Comparison of ENCODE assay signal across 35 cellular contexts in genomic region chrX:119030990-119031389, GRCh38. TPM values are rescaled to one million over a fixed set of nuclear protein-coding genes. Genes with fewer than 3 reads are reported as not detected.
"Had no signal": no experiment of that assay in that cellular context is flagged by ENCODE, and none has a peak within 500 bp of the region (broad histone marks: within the 10 kb centered on the region; RNA-seq: fewer than 3 reads in every experiment).

No MANE protein-coding gene starts in this region.

- H3K9me3 Mint-ChIP-seq: memory B cell had no signal

- H3K4me3 Mint-ChIP-seq: immature natural killer cell; memory B cell; naive thymus-derived CD4-positive, alpha-beta T cell; natural killer cell had no signal

- FAIRE-seq: kidney had no signal

- H3K4me3 ChIP-seq: colonic mucosa, dorsolateral prefrontal cortex, esophagus squamous epithelium, gastrocnemius medialis, heart right ventricle, left ventricle myocardium inferior, lower lobe of right lung had no signal

- DNase-seq: colonic mucosa; cortex of kidney; dorsolateral prefrontal cortex; effector CD4-positive, alpha-beta T cell; effector memory CD4-positive, alpha-beta T cell; erythroblast; esophagus squamous epithelium; foreskin fibroblast; foreskin melanocyte; gastrocnemius medialis; glutamatergic neuron; head of caudate nucleus; heart right ventricle; hippocampal formation; immature natural killer cell; islet precursor cell; kidney; kidney glomerular epithelial cell; left colon; left ventricle myocardium inferior; lower lobe of right lung; mammary epithelial cell; mesendoderm; midbrain; naive thymus-derived CD4-positive, alpha-beta T cell; natural killer cell had no signal

- H3K4me1 ChIP-seq: colonic mucosa, esophagus squamous epithelium, gastrocnemius medialis, left ventricle myocardium inferior, lower lobe of right lung had no signal

- H3K4me1 Mint-ChIP-seq: immature natural killer cell; memory B cell; naive thymus-derived CD4-positive, alpha-beta T cell; natural killer cell had no signal

- H3K36me3 Mint-ChIP-seq: immature natural killer cell; naive thymus-derived CD4-positive, alpha-beta T cell; natural killer cell had no signal

- H3K27me3 ChIP-seq: colonic mucosa, esophagus squamous epithelium, gastrocnemius medialis, heart right ventricle had no signal

- ATAC-seq: esophagus mucosa; gastrocnemius medialis; heart right ventricle; left colon; left lobe of liver; lower lobe of right lung; naive thymus-derived CD4-positive, alpha-beta T cell; natural killer cell had no signal

- H3K27ac ChIP-seq: colonic mucosa, dorsolateral prefrontal cortex, epithelial cell of prostate, esophagus squamous epithelium, gastrocnemius medialis, heart right ventricle, left ventricle myocardium inferior, lower lobe of right lung had no signal

- H3K9me3 ChIP-seq: colonic mucosa, esophagus squamous epithelium, gastrocnemius medialis, left ventricle myocardium inferior, lower lobe of right lung had no signal

- H3K27ac Mint-ChIP-seq: immature natural killer cell; memory B cell; naive thymus-derived CD4-positive, alpha-beta T cell; natural killer cell had no signal

- H3K36me3 ChIP-seq: colonic mucosa, esophagus squamous epithelium, gastrocnemius medialis, heart right ventricle, left ventricle myocardium inferior, lower lobe of right lung had no signal

RNA-seq across cellular contexts. Expression of gene CT47C1, which starts 41.8 kb away (rescaled TPM):
- total RNA-seq: chondrocyte; colonic mucosa; dorsolateral prefrontal cortex; esophagus mucosa; esophagus squamous epithelium; gastrocnemius medialis; glomerular endothelial cell; heart right ventricle; kidney; left colon; left lobe of liver; left ventricle myocardium inferior; lower leg skin; lower lobe of right lung; mammary epithelial cell; mononuclear cell; mucosa of gallbladder; naive thymus-derived CD4-positive, alpha-beta T cell; natural killer cell had no signal
- polyA plus RNA-seq: heart right ventricle; immature natural killer cell; mammary epithelial cell; naive thymus-derived CD4-positive, alpha-beta T cell had no signal
